8 cellular contexts compared by ENCODE assay signal in genomic region chr1:156122519-156123355, GRCh38. TPM values are rescaled to one million over a fixed set of nuclear protein-coding genes. Genes with fewer than 3 reads are reported as not detected.
A peak's percentile ranks its signal among the peaks of the same experiment; 100 is the strongest.
DNase-seq lines count a peak whose midpoint lies in the region; ATAC-seq lines count a peak whose summit lies in the region.

No MANE protein-coding gene starts in this region.

- ATAC-seq in activated naive CD8-positive, alpha-beta T cell treated with anti-CD3 and anti-CD28 coated beads, Interleukin-2, amount 50 U/mL, for 24 hours: no peak

- H3K4me3 Mint-ChIP-seq in activated naive CD8-positive, alpha-beta T cell treated with anti-CD3 and anti-CD28 coated beads, Interleukin-2, amount 50 U/mL, for 24 hours: peak overlapping the region; percentile 48
- no peak overlapping the region for H3K4me3 Mint-ChIP-seq in activated naive CD8-positive, alpha-beta T cell treated with anti-CD3 and anti-CD28 coated beads for 36 hours

- peaks cover 25% of the 10 kb centered on the region for H3K36me3 Mint-ChIP-seq in activated naive CD8-positive, alpha-beta T cell treated with anti-CD3 and anti-CD28 coated beads, Interleukin-2, amount 50 U/mL, for 24 hours (ENCODE audit: low read depth)
- peaks cover 6% of the 10 kb centered on the region for H3K36me3 Mint-ChIP-seq in activated naive CD8-positive, alpha-beta T cell treated with anti-CD3 and anti-CD28 coated beads for 36 hours

- peaks cover 78% of the 10 kb centered on the region for H3K4me1 Mint-ChIP-seq in activated naive CD8-positive, alpha-beta T cell treated with anti-CD3 and anti-CD28 coated beads, Interleukin-2, amount 50 U/mL, for 24 hours
- H3K4me1 Mint-ChIP-seq in activated naive CD8-positive, alpha-beta T cell treated with anti-CD3 and anti-CD28 coated beads for 36 hours: peaks cover 59% of the 10 kb centered on the region

- no peaks in the 10 kb centered on the region for H3K9me3 Mint-ChIP-seq in activated naive CD8-positive, alpha-beta T cell treated with anti-CD3 and anti-CD28 coated beads, Interleukin-2, amount 50 U/mL, for 24 hours
- no peaks in the 10 kb centered on the region for H3K9me3 Mint-ChIP-seq in activated naive CD8-positive, alpha-beta T cell treated with anti-CD3 and anti-CD28 coated beads for 36 hours

- DNase-seq in activated naive CD8-positive, alpha-beta T cell treated with anti-CD3 and anti-CD28 coated beads, Interleukin-2, amount 50 U/mL, for 24 hours: no peak
- no peak for DNase-seq in activated naive CD8-positive, alpha-beta T cell treated with anti-CD3 and anti-CD28 coated beads for 36 hours
- DNase-seq in T1000 (lab: John Stamatoyannopoulos, UW) (peak; percentile 36), fibroblast of the conjunctiva (ENCODE audit: low read depth) (peak; percentile 79), nucleus accumbens (lab: John Stamatoyannopoulos, UW) (peak in 40 of 56 donors; percentile 12 to 84 (median 40)), NCI-H2081 treated with DMSO at 0.1 percent for 48 hours (lab: John Stamatoyannopoulos, UW) (no peak), NCI-H2029 (lab: John Stamatoyannopoulos, UW) (no peak)
- no peak for DNase-seq in central memory CD4-positive, alpha-beta T cell

- peak overlapping the region; percentile 79 for H3K27ac Mint-ChIP-seq in activated naive CD8-positive, alpha-beta T cell treated with anti-CD3 and anti-CD28 coated beads, Interleukin-2, amount 50 U/mL, for 24 hours
- H3K27ac Mint-ChIP-seq in activated naive CD8-positive, alpha-beta T cell treated with anti-CD3 and anti-CD28 coated beads for 36 hours: no peak overlapping the region

- peaks cover 8% of the 10 kb centered on the region for H3K27me3 Mint-ChIP-seq in activated naive CD8-positive, alpha-beta T cell treated with anti-CD3 and anti-CD28 coated beads, Interleukin-2, amount 50 U/mL, for 24 hours
- H3K27me3 Mint-ChIP-seq in activated naive CD8-positive, alpha-beta T cell treated with anti-CD3 and anti-CD28 coated beads for 36 hours: peaks cover 15% of the 10 kb centered on the region

RNA-seq across cellular contexts. Expression of gene LMNA, which starts 8.2 kb away (rescaled TPM):
- total RNA-seq in activated naive CD8-positive, alpha-beta T cell treated with anti-CD3 and anti-CD28 coated beads for 36 hours: 10 to 100 TPM; 32.3 to 37.8 TPM

RNA-seq across cellular contexts. Expression of gene SEMA4A, which starts 30.6 kb away (rescaled TPM):
- 10 to 100 TPM; 13.2 to 16.1 TPM for total RNA-seq in activated naive CD8-positive, alpha-beta T cell treated with anti-CD3 and anti-CD28 coated beads for 36 hours

RNA-seq across cellular contexts. Expression of gene MEX3A, which starts 40.5 kb away (rescaled TPM):
- total RNA-seq in activated naive CD8-positive, alpha-beta T cell treated with anti-CD3 and anti-CD28 coated beads for 36 hours: under 1 TPM; 0.34 to 0.35 TPM

Comparison
In these comparisons a context has a peak if more than half of its experiments do, and no peak if none do; other contexts are left out.
1. DNase-seq: peak in T1000 (single experiment), fibroblast of the conjunctiva (single experiment) and nucleus accumbens (40 of 56); none in activated naive CD8-positive, alpha-beta T cell treated with anti-CD3 and anti-CD28 coated beads, Interleukin-2, amount 50 U/mL, for 24 hours (single experiment), activated naive CD8-positive, alpha-beta T cell treated with anti-CD3 and anti-CD28 coated beads for 36 hours (single experiment), NCI-H2081 treated with DMSO at 0.1 percent for 48 hours (single experiment), central memory CD4-positive, alpha-beta T cell (single experiment) and NCI-H2029 (single experiment).